Comparison of ENCODE assay signal across 12 cellular contexts in genomic region chr3:150743508-150743907, GRCh38. TPM values are rescaled to one million over a fixed set of nuclear protein-coding genes. Genes with fewer than 3 reads are reported as not detected.
A peak's percentile ranks its signal among the peaks of the same experiment; 100 is the strongest.
DNase-seq lines count a peak whose midpoint lies in the region; ATAC-seq, FAIRE-seq and TF ChIP-seq lines count a peak whose summit lies in the region.
"Had no signal": no experiment of that assay in that cellular context is flagged by ENCODE, and none has a peak within 500 bp of the region (broad histone marks: within the 10 kb centered on the region; RNA-seq: fewer than 3 reads in every experiment).

No MANE protein-coding gene starts in this region.

- H3K27ac Mint-ChIP-seq in CD4-positive, alpha-beta T cell: peak overlapping the region; percentile 28
- peak overlapping the region; percentile 99 for H3K27ac Mint-ChIP-seq in astrocyte (ENCODE audit: unreplicated experiment)
- H3K27ac Mint-ChIP-seq in naive thymus-derived CD4-positive, alpha-beta T cell: peak overlapping the region in 7 of 9 donors; percentile 3 to 70 (median 26)

- H2AK9ac ChIP-seq in IMR-90 (replicated peaks; ENCODE audit: low read depth, low read length, poor library complexity): no peak overlapping the region

- H2BK20ac ChIP-seq in IMR-90 (ENCODE audit: low read depth, low read length): no peak overlapping the region

- H3K79me1 ChIP-seq in IMR-90 (ENCODE audit: low read depth in 1 of 2, low read length in 2 of 2): peaks cover 43 to 89% of the 10 kb centered on the region in 2 experiments

- peaks cover 29% of the 10 kb centered on the region for H3K9me1 ChIP-seq in IMR-90 (ENCODE audit: insufficient read depth, low read length)

- no peak for TF ChIP-seq CTCF in CD4-positive, alpha-beta T cell (IDR thresholded peaks at IDR 0.05)
- no peak for TF ChIP-seq CTCF in IMR-90 (conservative IDR thresholded peaks at IDR 0.05; ENCODE audit: low read depth, low read length)
- no peak for TF ChIP-seq CTCF in astrocyte (IDR thresholded peaks at IDR 0.05; ENCODE audit: insufficient read depth, low read depth, low read length)

- no peak overlapping the region for H3K27ac ChIP-seq in CD4-positive, alpha-beta T cell (ENCODE audit: low read depth, low read length)
- H3K27ac ChIP-seq in IMR-90 (ENCODE audit: insufficient read depth, low read length): no peak overlapping the region
- peak overlapping the region; percentile 13 for H3K27ac ChIP-seq in astrocyte (ENCODE audit: low read depth, low read length)
- no peak overlapping the region for H3K27ac ChIP-seq in naive thymus-derived CD4-positive, alpha-beta T cell (ENCODE audit: low read depth, low read length)

- FAIRE-seq in astrocyte (lab: Jason Lieb, UNC): no peak

- no peak overlapping the region for H3K56ac ChIP-seq in IMR-90 (ENCODE audit: extremely low read depth, insufficient read depth, low read length)

- POLR2A ChIA-PET in CD4-positive, alpha-beta T cell (lab: Charles Lee): no interaction called here
- POLR2A ChIA-PET in IMR-90 (lab: Charles Lee; ENCODE audit: unreplicated experiment): no interaction called here
- POLR2A ChIA-PET in naive thymus-derived CD4-positive, alpha-beta T cell (lab: Charles Lee): interaction anchor here (0.7 kb wide), 1 partner anchor 24 kb away, joined by 3 read pairs; no protein-coding TSS in a partner anchor

- TF ChIP-seq RAD21 in IMR-90 (IDR thresholded peaks at IDR 0.05; ENCODE audit: low read length): no peak

- peak overlapping the region in 1 of 2 experiments; percentile 32; a peak in 1 of 4 replicates for H4K8ac ChIP-seq in IMR-90 (ENCODE audit: low read depth in 2 of 2, low read length in 2 of 2)

- no peak for ATAC-seq in CD4-positive, alpha-beta T cell (ENCODE audit: poor library complexity)
- peak; percentile 39; the same call in 1 of the 2 replicates for ATAC-seq in IMR-90 (ENCODE audit: low read depth)
- no peak for ATAC-seq in naive thymus-derived CD4-positive, alpha-beta T cell
- ATAC-seq in HG02588 (IDR thresholded peaks at IDR 0.05; ENCODE audit: unreplicated experiment): no peak
- ATAC-seq: sciatic nerve had no signal

- H4K20me1 ChIP-seq in IMR-90 (ENCODE audit: insufficient read depth, low read length): peaks cover 74% of the 10 kb centered on the region
- peaks cover 60% of the 10 kb centered on the region for H4K20me1 ChIP-seq in astrocyte (ENCODE audit: insufficient read depth, low read length)

- no peak for DNase-seq in CD4-positive, alpha-beta T cell
- DNase-seq in IMR-90: peak; percentile 51
- DNase-seq in astrocyte (ENCODE audit: low read depth): peak; percentile 66
- DNase-seq in naive thymus-derived CD4-positive, alpha-beta T cell: no peak
- no peak for DNase-seq in RKO (ENCODE audit: low spot score)
- DNase-seq in SKM-1 (lab: John Stamatoyannopoulos, UW; ENCODE audit: unreplicated experiment): no peak
- DNase-seq in amniotic stem cell (lab: John Stamatoyannopoulos, UW): no peak
- DNase-seq: DND-41, NCI-H345 had no signal

- in situ Hi-C loops in IMR-90 (cut with MboI; ENCODE audit: low sequenced_read_pairs): no loop called here

- no peak overlapping the region for H3K9ac ChIP-seq in IMR-90 (ENCODE audit: low read depth, low read length)
- no peak overlapping the region for H3K9ac ChIP-seq in astrocyte (ENCODE audit: low read length)

- H3K4me3 ChIP-seq in IMR-90 (ENCODE audit: insufficient read depth, low read depth, low read length) (no peak overlapping the region), astrocyte (ENCODE audit: insufficient read depth, low read depth, low read length) (no peak overlapping the region)
- H3K4me3 ChIP-seq in naive thymus-derived CD4-positive, alpha-beta T cell (ENCODE audit: low read length): no peak overlapping the region

- no CpG with 5 or more reads among the region's 2 CpGs for WGBS in IMR-90 (ENCODE audit: extremely low coverage in 2 of 2, insufficient read length in 1 of 2), 2 experiments

- H3K4me1 Mint-ChIP-seq in CD4-positive, alpha-beta T cell (ENCODE audit: low read depth): peaks cover 89% of the 10 kb centered on the region
- peaks cover 70% of the 10 kb centered on the region for H3K4me1 Mint-ChIP-seq in astrocyte (ENCODE audit: low read depth, unreplicated experiment)
- peaks cover 23 to 87% (median 68%) of the 10 kb centered on the region in 7 donors for H3K4me1 Mint-ChIP-seq in naive thymus-derived CD4-positive, alpha-beta T cell

- H3K4me2 ChIP-seq in IMR-90 (ENCODE audit: low read depth, low read length): no peak overlapping the region
- H3K4me2 ChIP-seq in astrocyte (ENCODE audit: low read length): peak overlapping the region; percentile 39

- H3K14ac ChIP-seq in IMR-90 (replicated peaks; ENCODE audit: low read depth, low read length): peak overlapping the region; percentile 16; the same call in 1 of the 2 replicates

- no peaks in the 10 kb centered on the region for H3K27me3 Mint-ChIP-seq in CD4-positive, alpha-beta T cell
- H3K27me3 Mint-ChIP-seq in astrocyte (ENCODE audit: low read depth, unreplicated experiment): no peaks in the 10 kb centered on the region
- no peaks in the 10 kb centered on the region for H3K27me3 Mint-ChIP-seq in naive thymus-derived CD4-positive, alpha-beta T cell

- BruUV-seq in IMR-90 (replicated peaks; lab: Mats Ljungman, UMichigan): no TSS peak

- H2AFZ ChIP-seq in IMR-90 (replicated peaks; ENCODE audit: low read length, poor library complexity): no peak overlapping the region
- no peak overlapping the region for H2AFZ ChIP-seq in astrocyte (ENCODE audit: low read depth, low read length)

- H3K9me3 ChIP-seq in CD4-positive, alpha-beta T cell (ENCODE audit: control insufficient read depth, low read length): no peaks in the 10 kb centered on the region
- H3K9me3 ChIP-seq in IMR-90 (ENCODE audit: control insufficient read depth, insufficient read depth, low read length) (no peaks in the 10 kb centered on the region), astrocyte (ENCODE audit: insufficient read depth, low read depth, low read length) (no peaks in the 10 kb centered on the region)
- no peaks in the 10 kb centered on the region for H3K9me3 ChIP-seq in naive thymus-derived CD4-positive, alpha-beta T cell (ENCODE audit: control insufficient read depth in 2 of 3, low read length in 3 of 3)

- peaks cover 18% of the 10 kb centered on the region for H3K36me3 ChIP-seq in IMR-90 (ENCODE audit: control insufficient read depth, insufficient read depth, low read length)
- H3K36me3 ChIP-seq in astrocyte (ENCODE audit: insufficient read depth, low read length): no peaks in the 10 kb centered on the region
- H3K36me3 ChIP-seq in naive thymus-derived CD4-positive, alpha-beta T cell (ENCODE audit: control insufficient read depth in 2 of 3, insufficient read depth in 3 of 3, low read length in 3 of 3): peaks cover 0 to 15% (median 0%) of the 10 kb centered on the region in 3 experiments

- CTCF ChIA-PET in CD4-positive, alpha-beta T cell (lab: Charles Lee): no interaction called here
- CTCF ChIA-PET in IMR-90 (lab: Yijun Ruan, JAX): no interaction called here
- CTCF ChIA-PET in naive thymus-derived CD4-positive, alpha-beta T cell (lab: Charles Lee): no interaction called here

- no peak overlapping the region for H3K18ac ChIP-seq in IMR-90 (ENCODE audit: low read depth, low read length)

- H2AK5ac ChIP-seq in IMR-90 (ENCODE audit: low read depth, low read length): peak overlapping the region; percentile 3; the same call in 1 of the 2 replicates

- no peak overlapping the region; the same call in 1 of the 2 replicates for H2BK120ac ChIP-seq in IMR-90 (ENCODE audit: low read depth, low read length)

- H4K5ac ChIP-seq in IMR-90 (ENCODE audit: low read depth, low read length): no peak overlapping the region

- H3K36me3 Mint-ChIP-seq in CD4-positive, alpha-beta T cell (ENCODE audit: low read depth): peaks cover 36% of the 10 kb centered on the region
- peaks cover 16% of the 10 kb centered on the region for H3K36me3 Mint-ChIP-seq in astrocyte (ENCODE audit: low read depth, unreplicated experiment)
- H3K36me3 Mint-ChIP-seq in naive thymus-derived CD4-positive, alpha-beta T cell: peaks cover 6 to 32% (median 20%) of the 10 kb centered on the region in 5 donors

- peak overlapping the region; percentile 34 for H3K4ac ChIP-seq in IMR-90 (ENCODE audit: low read depth, low read length)

- no peaks in the 10 kb centered on the region for H3K27me3 ChIP-seq in CD4-positive, alpha-beta T cell (ENCODE audit: control insufficient read depth, insufficient read depth, low read length)
- H3K27me3 ChIP-seq in IMR-90 (ENCODE audit: control insufficient read depth, insufficient read depth, low read length): no peaks in the 10 kb centered on the region
- H3K27me3 ChIP-seq in astrocyte (ENCODE audit: insufficient read depth, low read length): no peaks in the 10 kb centered on the region
- H3K27me3 ChIP-seq in naive thymus-derived CD4-positive, alpha-beta T cell (ENCODE audit: control insufficient read depth in 2 of 2, insufficient read depth in 2 of 2, low read length in 2 of 2): no peaks in the 10 kb centered on the region

- intact Hi-C loops in CD4-positive, alpha-beta T cell (cut with DNase I, micrococcal nuclease): no loop called here
- intact Hi-C loops in IMR-90 (cut with micrococcal nuclease): no loop called here
- intact Hi-C loops in naive thymus-derived CD4-positive, alpha-beta T cell (cut with micrococcal nuclease): no loop called here

- H2BK5ac ChIP-seq in IMR-90 (ENCODE audit: low read depth, low read length, poor library complexity, severe bottlenecking): peak overlapping the region; percentile 7

- peak overlapping the region; percentile 48; the same call in 1 of the 2 replicates for H3K23ac ChIP-seq in IMR-90 (ENCODE audit: low read depth, low read length)

- H2BK15ac ChIP-seq in IMR-90 (ENCODE audit: low read depth, low read length): no peak overlapping the region

- H3K79me2 ChIP-seq in astrocyte (ENCODE audit: insufficient read depth, low read length): peaks cover 64% of the 10 kb centered on the region

- dilution Hi-C loops in IMR-90 (cut with HindIII; ENCODE audit: low sequenced_read_pairs, unreplicated experiment): no loop called here

- H3K4me3 Mint-ChIP-seq in CD4-positive, alpha-beta T cell: no peak overlapping the region
- peak overlapping the region; percentile 67 for H3K4me3 Mint-ChIP-seq in astrocyte (ENCODE audit: unreplicated experiment)
- no peak overlapping the region for H3K4me3 Mint-ChIP-seq in naive thymus-derived CD4-positive, alpha-beta T cell

- H4K91ac ChIP-seq in IMR-90 (ENCODE audit: insufficient read depth, low read depth, low read length): no peak overlapping the region

- H3K4me1 ChIP-seq in IMR-90 (ENCODE audit: control insufficient read depth, insufficient read depth, low read length): peaks cover 14% of the 10 kb centered on the region
- peaks cover 28% of the 10 kb centered on the region for H3K4me1 ChIP-seq in astrocyte (ENCODE audit: insufficient read depth, low read length)
- peaks cover 0 to 5% of the 10 kb centered on the region in 2 donors for H3K4me1 ChIP-seq in naive thymus-derived CD4-positive, alpha-beta T cell (ENCODE audit: control insufficient read depth in 2 of 2, insufficient read depth in 2 of 2, low read length in 2 of 2)

- no peak for TF ChIP-seq POLR2A in IMR-90 (IDR thresholded peaks at IDR 0.05; ENCODE audit: low read depth, low read length)

- H3K9me3 Mint-ChIP-seq in CD4-positive, alpha-beta T cell: no peaks in the 10 kb centered on the region
- H3K9me3 Mint-ChIP-seq in astrocyte (ENCODE audit: unreplicated experiment): no peaks in the 10 kb centered on the region
- H3K9me3 Mint-ChIP-seq in naive thymus-derived CD4-positive, alpha-beta T cell: no peaks in the 10 kb centered on the region

RNA-seq across cellular contexts. Expression of gene SIAH2, which starts 19.5 kb away (rescaled TPM):
- total RNA-seq in CD4-positive, alpha-beta T cell: 10 to 100 TPM; 73.7 to 76.1 TPM
- total RNA-seq in IMR-90 (2012; rRNA removed) (24.7 and 26.1 TPM in 2 replicates), astrocyte (39.3 and 46.2 TPM in 2 replicates)
- 61.8 and 78.2 TPM in 2 replicates for polyA plus RNA-seq in IMR-90 (2012; rRNA removed)
- polyA plus RNA-seq in IMR-90 (2012; cell fraction: cytosol; rRNA removed): 10.3 and 19.5 TPM in 2 replicates
- 16.8 and 18.9 TPM in 2 replicates for polyA plus RNA-seq in IMR-90 (2012; cell fraction: nucleus; rRNA removed; ENCODE audit: low replicate concordance)
- 10 to 100 TPM; 19.8 to 39.2 (median 31.0) TPM for total RNA-seq in naive thymus-derived CD4-positive, alpha-beta T cell
- 10 to 100 TPM; 13.9 to 23.1 TPM for polyA plus RNA-seq in naive thymus-derived CD4-positive, alpha-beta T cell

RNA-seq across cellular contexts. Expression of gene ERICH6, which starts 39.8 kb away (rescaled TPM):
- not detected for total RNA-seq in CD4-positive, alpha-beta T cell
- total RNA-seq in IMR-90 (2012; rRNA removed): under 0.01 TPM in 1 of 2 replicates, not detected in the other
- polyA plus RNA-seq in IMR-90 (2012; rRNA removed): not detected in 2 replicates
- polyA plus RNA-seq in IMR-90 (2012; cell fraction: cytosol; rRNA removed): not detected in 2 replicates
- 0.03 TPM in 1 of 2 replicates, not detected in the other for polyA plus RNA-seq in IMR-90 (2012; cell fraction: nucleus; rRNA removed; ENCODE audit: low replicate concordance)
- total RNA-seq in astrocyte: 0.09 TPM in 1 of 2 replicates, not detected in the other
- total RNA-seq in naive thymus-derived CD4-positive, alpha-beta T cell: 1 to 10 TPM in 1 of 5 experiments, under 1 TPM in 4; 0.24 to 1.4 (median 0.53) TPM
- polyA plus RNA-seq in naive thymus-derived CD4-positive, alpha-beta T cell: not detected
- total RNA-seq: SK-MEL-5 had no signal

Comparison
In these comparisons a context has a peak if more than half of its experiments do, and no peak if none do; other contexts are left out.
1. DNase-seq: peak in IMR-90 (single experiment) and astrocyte (single experiment); none in CD4-positive, alpha-beta T cell (0 of 10), naive thymus-derived CD4-positive, alpha-beta T cell (0 of 9), RKO (single experiment), SKM-1 (single experiment) and amniotic stem cell (single experiment).
2. H3K27ac Mint-ChIP-seq: peak in every context shown above with its lines; median percentile 99 in astrocyte; 28 in CD4-positive, alpha-beta T cell; 26 in naive thymus-derived CD4-positive, alpha-beta T cell.